ENCODE assay signal across 33 cellular contexts in the genomic region with DNA sequence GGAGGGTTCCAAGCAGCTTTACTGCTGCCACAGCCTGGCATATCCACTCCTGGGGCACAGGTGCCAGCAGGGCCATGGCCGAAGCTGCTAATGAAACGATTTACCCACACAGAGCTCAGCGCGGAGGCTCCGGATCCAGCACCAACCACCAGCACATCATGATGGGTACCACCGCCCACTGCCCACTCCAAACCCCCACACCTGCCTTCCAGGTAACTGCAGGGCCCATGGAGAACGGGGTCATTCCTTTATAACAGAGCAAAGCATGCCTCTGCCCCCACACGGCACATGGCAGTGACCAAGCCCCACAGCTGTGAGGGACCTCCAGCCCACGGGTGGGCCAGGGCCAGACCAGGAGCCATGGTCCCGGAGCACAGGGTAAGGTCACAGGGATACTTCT. TPM values are rescaled to one million over a fixed set of nuclear protein-coding genes. Genes with fewer than 3 reads are reported as not detected.
"Had no signal": no experiment of that assay in that cellular context is flagged by ENCODE, and none has a peak within 500 bp of the region (broad histone marks: within the 10 kb centered on the region; RNA-seq: fewer than 3 reads in every experiment).

No MANE protein-coding gene starts in this region.

- H3K9me3 Mint-ChIP-seq: activated B cell treated with CpG ODN at 0.5 μM for 24 hours; activated CD4-positive, alpha-beta memory T cell treated with anti-CD3 and anti-CD28 coated beads for 36 hours; activated CD4-positive, alpha-beta T cell treated with anti-CD3 and anti-CD28 coated beads, Interleukin-2, amount 10 ng/mL, durations not matched to agents 24 days and 14 days; activated naive CD4-positive, alpha-beta T cell treated with anti-CD3 and anti-CD28 coated beads for 36 hours; activated naive CD4-positive, alpha-beta T cell treated with anti-CD3 and anti-CD28 coated beads, Interleukin-2, amount 50 U/mL, for 24 hours; activated naive CD8-positive, alpha-beta T cell treated with anti-CD3 and anti-CD28 coated beads for 36 hours; activated naive CD8-positive, alpha-beta T cell treated with anti-CD3 and anti-CD28 coated beads, Interleukin-2, amount 50 U/mL, for 24 hours; activated T-helper 1 cell treated with anti-CD3 and anti-CD28 coated beads, Interleukin-12 subunit alpha, Interleukin-12 subunit beta, Interleukin-2, Interleukin-4 antibody, amounts not matched to agents 30 ng/mL and 10 ng/mL and 1 ng/mL, durations not matched to agents 14 hours and 24 hours and 36 hours; activated T-helper 2 cell treated with anti-CD3 and anti-CD28 coated beads, Interferon-gamma antibody, Interleukin-2, Interleukin-4, amounts not matched to agents 10 μg/mL and 5 μg/mL and 100 μg/mL, durations not matched to agents 14 hours and 24 hours and 36 hours; endodermal cell; T-helper 2 cell treated with Interferon-gamma antibody and Interleukin-4, amounts not matched to agents 5 μg/mL and 100 μg/mL, for 36 hours had no signal

- H3K4me1 Mint-ChIP-seq: activated B cell treated with CpG ODN at 0.5 μM for 24 hours; activated CD4-positive, alpha-beta T cell treated with anti-CD3 and anti-CD28 coated beads for 36 hours; activated CD4-positive, alpha-beta T cell treated with anti-CD3 and anti-CD28 coated beads, Interleukin-2, amount 10 ng/mL, durations not matched to agents 24 days and 14 days; activated CD8-positive, alpha-beta memory T cell treated with anti-CD3 and anti-CD28 coated beads, Interleukin-2, amount 10 ng/mL, durations not matched to agents 7 days and 5 days; activated naive CD4-positive, alpha-beta T cell treated with anti-CD3 and anti-CD28 coated beads, Interleukin-2, amount 50 U/mL, for 24 hours; activated naive CD8-positive, alpha-beta T cell treated with anti-CD3 and anti-CD28 coated beads for 36 hours; activated naive CD8-positive, alpha-beta T cell treated with anti-CD3 and anti-CD28 coated beads, Interleukin-2, amount 50 U/mL, for 24 hours had no signal

- H3K36me3 Mint-ChIP-seq: activated CD4-positive, alpha-beta memory T cell treated with anti-CD3 and anti-CD28 coated beads for 36 hours; activated CD8-positive, alpha-beta memory T cell treated with anti-CD3 and anti-CD28 coated beads, Interleukin-2, amount 10 ng/mL, durations not matched to agents 7 days and 5 days; activated naive CD4-positive, alpha-beta T cell treated with anti-CD3 and anti-CD28 coated beads, Interleukin-2, amount 50 U/mL, for 24 hours; activated naive CD8-positive, alpha-beta T cell treated with anti-CD3 and anti-CD28 coated beads for 36 hours had no signal

- H3K27me3 Mint-ChIP-seq: activated B cell treated with CpG ODN at 0.5 μM for 24 hours; activated CD4-positive, alpha-beta memory T cell treated with anti-CD3 and anti-CD28 coated beads for 36 hours; activated CD4-positive, alpha-beta T cell treated with anti-CD3 and anti-CD28 coated beads, Interleukin-2, amount 10 ng/mL, durations not matched to agents 24 days and 14 days; activated naive CD8-positive, alpha-beta T cell treated with anti-CD3 and anti-CD28 coated beads for 36 hours; activated naive CD8-positive, alpha-beta T cell treated with anti-CD3 and anti-CD28 coated beads, Interleukin-2, amount 50 U/mL, for 24 hours had no signal

- ATAC-seq: activated CD4-positive, alpha-beta T cell treated with anti-CD3 and anti-CD28 coated beads for 36 hours; activated CD8-positive, alpha-beta memory T cell treated with anti-CD3 and anti-CD28 coated beads, Interleukin-2, amount 10 ng/mL, durations not matched to agents 7 days and 5 days; activated CD8-positive, alpha-beta T cell treated with anti-CD3 and anti-CD28 coated beads, Interleukin-2, amount 10 ng/mL, durations not matched to agents 7 days and 5 days; activated naive CD8-positive, alpha-beta T cell treated with anti-CD3 and anti-CD28 coated beads, Interleukin-2, amount 50 U/mL, for 24 hours; body of pancreas; esophagus mucosa; heart right ventricle; T-helper 17 cell had no signal

- H3K27ac Mint-ChIP-seq: activated B cell treated with CpG ODN at 0.5 μM for 24 hours; activated CD4-positive, alpha-beta memory T cell treated with anti-CD3 and anti-CD28 coated beads for 36 hours; activated CD4-positive, alpha-beta T cell treated with anti-CD3 and anti-CD28 coated beads for 36 hours; activated CD4-positive, alpha-beta T cell treated with anti-CD3 and anti-CD28 coated beads, Interleukin-2, amount 10 ng/mL, durations not matched to agents 24 days and 14 days; activated CD8-positive, alpha-beta memory T cell treated with anti-CD3 and anti-CD28 coated beads, Interleukin-2, amount 10 ng/mL, durations not matched to agents 7 days and 5 days; activated CD8-positive, alpha-beta T cell treated with anti-CD3 and anti-CD28 coated beads, Interleukin-2, amount 10 ng/mL, durations not matched to agents 7 days and 5 days; activated naive CD4-positive, alpha-beta T cell treated with anti-CD3 and anti-CD28 coated beads for 36 hours; activated naive CD4-positive, alpha-beta T cell treated with anti-CD3 and anti-CD28 coated beads, Interleukin-2, amount 50 U/mL, for 24 hours; activated naive CD8-positive, alpha-beta T cell treated with anti-CD3 and anti-CD28 coated beads for 36 hours; activated naive CD8-positive, alpha-beta T cell treated with anti-CD3 and anti-CD28 coated beads, Interleukin-2, amount 50 U/mL, for 24 hours; activated T-helper 1 cell treated with anti-CD3 and anti-CD28 coated beads, Interleukin-12 subunit alpha, Interleukin-12 subunit beta, Interleukin-2, Interleukin-4 antibody, amounts not matched to agents 30 ng/mL and 10 ng/mL and 1 ng/mL, durations not matched to agents 14 hours and 24 hours and 36 hours; activated T-helper 2 cell treated with anti-CD3 and anti-CD28 coated beads, Interferon-gamma antibody, Interleukin-2, Interleukin-4, amounts not matched to agents 10 μg/mL and 5 μg/mL and 100 μg/mL, durations not matched to agents 14 hours and 24 hours and 36 hours; endodermal cell; T-helper 17 cell; T-helper 2 cell treated with Interferon-gamma antibody and Interleukin-4, amounts not matched to agents 5 μg/mL and 100 μg/mL, for 36 hours had no signal

- H3K4me3 Mint-ChIP-seq: activated B cell treated with CpG ODN at 0.5 μM for 24 hours; activated CD4-positive, alpha-beta memory T cell treated with anti-CD3 and anti-CD28 coated beads for 36 hours; activated CD4-positive, alpha-beta T cell treated with anti-CD3 and anti-CD28 coated beads for 36 hours; activated CD4-positive, alpha-beta T cell treated with anti-CD3 and anti-CD28 coated beads, Interleukin-2, amount 10 ng/mL, durations not matched to agents 24 days and 14 days; activated CD8-positive, alpha-beta memory T cell treated with anti-CD3 and anti-CD28 coated beads, Interleukin-2, amount 10 ng/mL, durations not matched to agents 7 days and 5 days; activated CD8-positive, alpha-beta T cell treated with anti-CD3 and anti-CD28 coated beads, Interleukin-2, amount 10 ng/mL, durations not matched to agents 7 days and 5 days; activated naive CD4-positive, alpha-beta T cell treated with anti-CD3 and anti-CD28 coated beads for 36 hours; activated naive CD4-positive, alpha-beta T cell treated with anti-CD3 and anti-CD28 coated beads, Interleukin-2, amount 50 U/mL, for 24 hours; activated naive CD8-positive, alpha-beta T cell treated with anti-CD3 and anti-CD28 coated beads for 36 hours; activated naive CD8-positive, alpha-beta T cell treated with anti-CD3 and anti-CD28 coated beads, Interleukin-2, amount 50 U/mL, for 24 hours; activated T-helper 1 cell treated with anti-CD3 and anti-CD28 coated beads, Interleukin-12 subunit alpha, Interleukin-12 subunit beta, Interleukin-2, Interleukin-4 antibody, amounts not matched to agents 30 ng/mL and 10 ng/mL and 1 ng/mL, durations not matched to agents 14 hours and 24 hours and 36 hours; endodermal cell; T-helper 17 cell; T-helper 2 cell treated with Interferon-gamma antibody and Interleukin-4, amounts not matched to agents 5 μg/mL and 100 μg/mL, for 36 hours had no signal

- DNase-seq: activated B cell treated with CpG ODN at 0.5 μM for 24 hours; activated CD4-positive, alpha-beta memory T cell treated with anti-CD3 and anti-CD28 coated beads for 36 hours; activated CD4-positive, alpha-beta T cell treated with anti-CD3 and anti-CD28 coated beads for 36 hours; activated CD4-positive, alpha-beta T cell treated with anti-CD3 and anti-CD28 coated beads, Interleukin-2, amount 10 ng/mL, durations not matched to agents 24 days and 14 days; activated CD4-positive, CD25-positive, alpha-beta regulatory T cell treated with anti-CD3 and anti-CD28 coated beads, Interleukin-2, amount 50 U/mL, for 72 hours; activated CD8-positive, alpha-beta memory T cell treated with anti-CD3 and anti-CD28 coated beads, Interleukin-2, amount 10 ng/mL, durations not matched to agents 7 days and 5 days; activated CD8-positive, alpha-beta memory T cell treated with anti-CD3 and anti-CD28 coated beads, Interleukin-2, amount 50 U/mL, for 4 hours; activated CD8-positive, alpha-beta T cell treated with anti-CD3 and anti-CD28 coated beads, Interleukin-2, amount 10 ng/mL, durations not matched to agents 7 days and 5 days; activated naive CD4-positive, alpha-beta T cell treated with anti-CD3 and anti-CD28 coated beads for 36 hours; activated naive CD8-positive, alpha-beta T cell treated with anti-CD3 and anti-CD28 coated beads for 36 hours; activated naive CD8-positive, alpha-beta T cell treated with anti-CD3 and anti-CD28 coated beads, Interleukin-2, amount 50 U/mL, for 24 hours; activated T-cell treated with anti-CD3 and anti-CD28 coated beads, Interleukin-2, amount 50 U/mL, for 1 hour; activated T-cell treated with anti-CD3 and anti-CD28 coated beads, Interleukin-2, amount 50 U/mL, for 48 hours; adrenal gland; amygdala; body of pancreas; caudate nucleus; colonic mucosa; effector memory CD4-positive, alpha-beta T cell; endodermal cell; foreskin fibroblast; heart right ventricle; T-helper 1 cell; T-helper 17 cell; T1000; WERI-Rb-1 had no signal

RNA-seq across cellular contexts. Expression of a gene that starts 53.2 kb away (rescaled TPM):
- total RNA-seq: activated B cell treated with CpG ODN at 0.5 μM for 24 hours; activated CD4-positive, alpha-beta memory T cell treated with anti-CD3 and anti-CD28 coated beads for 36 hours; activated CD4-positive, alpha-beta T cell treated with anti-CD3 and anti-CD28 coated beads for 36 hours; activated CD4-positive, alpha-beta T cell treated with anti-CD3 and anti-CD28 coated beads, Interleukin-2, amount 10 ng/mL, durations not matched to agents 24 days and 14 days; activated CD8-positive, alpha-beta memory T cell treated with anti-CD3 and anti-CD28 coated beads for 36 hours; activated CD8-positive, alpha-beta memory T cell treated with anti-CD3 and anti-CD28 coated beads, Interleukin-2, amount 10 ng/mL, durations not matched to agents 7 days and 5 days; activated CD8-positive, alpha-beta T cell treated with anti-CD3 and anti-CD28 coated beads, Interleukin-2, amount 10 ng/mL, durations not matched to agents 7 days and 5 days; activated naive CD4-positive, alpha-beta T cell treated with anti-CD3 and anti-CD28 coated beads for 36 hours; activated naive CD8-positive, alpha-beta T cell treated with anti-CD3 and anti-CD28 coated beads for 36 hours; activated T-helper 1 cell treated with anti-CD3 and anti-CD28 coated beads, Interleukin-12 subunit alpha, Interleukin-12 subunit beta, Interleukin-2, Interleukin-4 antibody, amounts not matched to agents 30 ng/mL and 10 ng/mL and 1 ng/mL, durations not matched to agents 14 hours and 24 hours and 36 hours; activated T-helper 2 cell treated with anti-CD3 and anti-CD28 coated beads, Interferon-gamma antibody, Interleukin-2, Interleukin-4, amounts not matched to agents 10 μg/mL and 5 μg/mL and 100 μg/mL, durations not matched to agents 14 hours and 24 hours and 36 hours; epithelial cell of proximal tubule; T-helper 17 cell had no signal
